In the genomic region with DNA sequence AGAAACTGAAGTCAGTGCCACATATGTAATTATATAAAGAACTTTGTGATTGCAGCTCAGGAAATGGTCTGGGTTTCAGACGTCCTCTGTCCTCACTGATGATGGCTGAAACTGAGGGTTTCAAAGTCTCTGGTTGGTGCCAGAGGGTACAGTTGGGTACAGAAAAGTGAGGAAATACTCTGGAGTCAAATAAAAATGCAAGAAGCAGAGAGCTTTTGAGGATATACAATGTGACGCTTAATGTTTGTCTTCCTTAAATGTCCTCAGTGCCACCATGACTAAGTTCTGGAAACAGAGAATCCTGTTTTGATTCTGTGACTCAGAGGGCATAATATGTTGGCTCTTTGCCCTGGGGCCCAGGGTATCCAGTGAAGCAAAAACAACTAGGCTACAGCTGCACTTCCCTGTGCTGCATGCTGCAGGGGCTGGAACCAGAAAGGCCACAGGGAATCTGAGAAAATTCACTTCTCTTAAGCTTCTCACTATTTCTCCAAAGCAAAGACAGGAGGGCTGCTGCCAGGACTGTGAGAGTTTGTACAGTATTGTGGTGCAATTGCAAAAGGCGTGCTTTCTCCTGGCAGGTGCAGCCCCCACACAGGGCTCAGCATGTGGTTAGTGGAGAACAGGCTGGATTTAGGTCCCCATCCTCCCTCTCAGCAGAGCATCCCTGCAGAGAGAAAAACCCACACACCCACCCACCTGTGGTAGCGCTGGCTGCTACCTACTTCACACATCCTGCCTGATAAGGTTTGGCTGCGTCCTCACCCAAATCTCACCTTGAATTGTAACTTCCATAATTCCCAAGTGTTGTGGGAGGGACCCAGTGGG, we compare ENCODE assay signal across 8 cellular contexts.
DNase-seq lines count a peak whose midpoint lies in the region; ATAC-seq and TF ChIP-seq lines count a peak whose summit lies in the region.

No MANE protein-coding gene starts in this region.

- TF ChIP-seq EP300 in upper lobe of left lung (IDR thresholded peaks at IDR 0.05): no peak

- H3K36me3 Mint-ChIP-seq in activated T-helper 1 cell treated with anti-CD3 and anti-CD28 coated beads, Interleukin-12 subunit alpha, Interleukin-12 subunit beta, Interleukin-2, Interleukin-4 antibody, amounts not matched to agents 30 ng/mL and 10 ng/mL and 1 ng/mL, durations not matched to agents 14 hours and 24 hours and 36 hours (ENCODE audit: low read depth): peaks cover 3% of the 10 kb centered on the region

- DNase-seq in AG04449 (ENCODE audit: low read depth, low spot score): peak; percentile 63
- DNase-seq in activated T-helper 1 cell treated with anti-CD3 and anti-CD28 coated beads, Interleukin-12 subunit alpha, Interleukin-12 subunit beta, Interleukin-2, Interleukin-4 antibody, amounts not matched to agents 30 ng/mL and 10 ng/mL and 1 ng/mL, durations not matched to agents 14 hours and 24 hours and 36 hours (ENCODE audit: low spot score): no peak
- DNase-seq in kidney epithelial cell (ENCODE audit: low read depth): peak; percentile 91
- peak in 1 of 2 donors; percentile 54 for DNase-seq in upper lobe of left lung
- DNase-seq in D341Med (ENCODE audit: low spot score): no peak
- DNase-seq in activated gamma-delta T cell treated with Interleukin-2 at 50 U/mL for 16 hours: no peak

- no peaks in the 10 kb centered on the region for H3K27me3 ChIP-seq in kidney epithelial cell (ENCODE audit: control insufficient read depth, insufficient read depth, low read length)
- H3K27me3 ChIP-seq in upper lobe of left lung: no peaks in the 10 kb centered on the region

- WGBS in upper lobe of left lung, 2 donors: 56 to 63% methylated on average over 4 to 5 of the region's 5 CpGs

- H3K4me3 ChIP-seq in AG04449 (ENCODE audit: low read depth, low read length) (no peak overlapping the region), HEK293 (ENCODE audit: low read depth, low read length) (no peak overlapping the region), kidney epithelial cell (ENCODE audit: low read depth, low read length) (no peak overlapping the region), upper lobe of left lung (no peak overlapping the region)

- H3K27ac ChIP-seq in HEK293 (ENCODE audit: extremely low read depth, low read depth, low read length) (peak overlapping the region; percentile 39), upper lobe of left lung (peak overlapping the region in 3 of 4 donors; percentile 2 to 61 (median 37))

- no peak for TF ChIP-seq CTCF in AG04449 (IDR thresholded peaks at IDR 0.05; ENCODE audit: insufficient read depth, low read length, missing control alignments)
- TF ChIP-seq CTCF in HEK293 (tag by site-specific recombination; IDR thresholded peaks at IDR 0.05): no peak
- TF ChIP-seq CTCF in kidney epithelial cell (IDR thresholded peaks at IDR 0.05; ENCODE audit: insufficient read depth, low read length, poor library complexity, severe bottlenecking): no peak
- TF ChIP-seq CTCF in upper lobe of left lung (IDR thresholded peaks at IDR 0.05): no peak

- H3K4me1 Mint-ChIP-seq in activated T-helper 1 cell treated with anti-CD3 and anti-CD28 coated beads, Interleukin-12 subunit alpha, Interleukin-12 subunit beta, Interleukin-2, Interleukin-4 antibody, amounts not matched to agents 30 ng/mL and 10 ng/mL and 1 ng/mL, durations not matched to agents 14 hours and 24 hours and 36 hours (ENCODE audit: low read depth): peaks cover 18% of the 10 kb centered on the region

- peaks cover 13% of the 10 kb centered on the region for H3K4me1 ChIP-seq in HEK293 (ENCODE audit: control insufficient read depth, insufficient read depth, low read length)
- peaks cover 7 to 21% (median 14%) of the 10 kb centered on the region in 4 donors for H3K4me1 ChIP-seq in upper lobe of left lung

- CTCF ChIA-PET in AG04449 (lab: Yijun Ruan, JAX) (interaction anchor here (0.7 to 1.3 kb wide), 3 partner anchors 10 to 198 kb away, joined by 3 to 6 read pairs (median 4); no protein-coding TSS in a partner anchor), HEK293 (lab: Yijun Ruan, JAX) (interaction anchor here (0.6 to 0.8 kb wide), 2 partner anchors 17 to 54 kb away, joined by 3 to 5 read pairs; no protein-coding TSS in a partner anchor)

- intact Hi-C loops in activated T-helper 1 cell treated with anti-CD3 and anti-CD28 coated beads, Interleukin-12 subunit alpha, Interleukin-12 subunit beta, Interleukin-2, Interleukin-4 antibody, amounts not matched to agents 30 ng/mL and 10 ng/mL and 1 ng/mL, durations not matched to agents 14 hours and 24 hours and 36 hours (cut with micrococcal nuclease): no loop called here

- ATAC-seq in upper lobe of left lung (ENCODE audit: low FRiP score in 2 of 2) (peak in 1 of 2 donors; percentile 56), HG03175 (IDR thresholded peaks at IDR 0.05; ENCODE audit: unreplicated experiment) (no peak)

- H3K9me3 ChIP-seq in HEK293 (ENCODE audit: control insufficient read depth, insufficient read depth, low read depth, low read length): no peaks in the 10 kb centered on the region
- H3K9me3 ChIP-seq in upper lobe of left lung: no peaks in the 10 kb centered on the region

- H3K27ac Mint-ChIP-seq in activated T-helper 1 cell treated with anti-CD3 and anti-CD28 coated beads, Interleukin-12 subunit alpha, Interleukin-12 subunit beta, Interleukin-2, Interleukin-4 antibody, amounts not matched to agents 30 ng/mL and 10 ng/mL and 1 ng/mL, durations not matched to agents 14 hours and 24 hours and 36 hours: peak overlapping the region; percentile 8

- H3K4me3 Mint-ChIP-seq in activated T-helper 1 cell treated with anti-CD3 and anti-CD28 coated beads, Interleukin-12 subunit alpha, Interleukin-12 subunit beta, Interleukin-2, Interleukin-4 antibody, amounts not matched to agents 30 ng/mL and 10 ng/mL and 1 ng/mL, durations not matched to agents 14 hours and 24 hours and 36 hours: no peak overlapping the region

- H3K36me3 ChIP-seq in HEK293 (ENCODE audit: control insufficient read depth in 2 of 2, insufficient read depth in 1 of 2, low read length in 2 of 2) (no peaks in the 10 kb centered on the region), kidney epithelial cell (ENCODE audit: control insufficient read depth, insufficient read depth, low read length) (no peaks in the 10 kb centered on the region), upper lobe of left lung (no peaks in the 10 kb centered on the region)

- no peak for TF ChIP-seq POLR2A in upper lobe of left lung (IDR thresholded peaks at IDR 0.05)

- peaks cover 6% of the 10 kb centered on the region for H3K9me3 Mint-ChIP-seq in activated T-helper 1 cell treated with anti-CD3 and anti-CD28 coated beads, Interleukin-12 subunit alpha, Interleukin-12 subunit beta, Interleukin-2, Interleukin-4 antibody, amounts not matched to agents 30 ng/mL and 10 ng/mL and 1 ng/mL, durations not matched to agents 14 hours and 24 hours and 36 hours

- POLR2A ChIA-PET in AG04449 (lab: Yijun Ruan, JAX) (no interaction called here), HEK293 (lab: Yijun Ruan, JAX) (no interaction called here)

- H3K27me3 Mint-ChIP-seq in activated T-helper 1 cell treated with anti-CD3 and anti-CD28 coated beads, Interleukin-12 subunit alpha, Interleukin-12 subunit beta, Interleukin-2, Interleukin-4 antibody, amounts not matched to agents 30 ng/mL and 10 ng/mL and 1 ng/mL, durations not matched to agents 14 hours and 24 hours and 36 hours (ENCODE audit: insufficient read depth): peaks cover 8% of the 10 kb centered on the region

TF ChIP-seq in HEK293, 187 proteins besides CTCF, POLR2A, EP300 and RAD21 (continues in another document):
- TF ChIP-seq ZNF626 (tag by site-specific recombination; IDR thresholded peaks at IDR 0.05) (no peak), ZNF274 (IDR thresholded peaks at IDR 0.05; ENCODE audit: low read length) (no peak), ZNF274 (tag by site-specific recombination; IDR thresholded peaks at IDR 0.05; ENCODE audit: borderline replicate concordance) (no peak), ZNF140 (tag by site-specific recombination; IDR thresholded peaks at IDR 0.05) (no peak), ZNF324 (tag by site-specific recombination; IDR thresholded peaks at IDR 0.05) (0 out of 2 replicates have a peak, but pooled peaks have one; percentile 17), ZNF184 (tag by site-specific recombination; IDR thresholded peaks at IDR 0.05) (peak; percentile 69; the same call in 1 of the 2 replicates), ZFP37 (tag by site-specific recombination; IDR thresholded peaks at IDR 0.05) (no peak), ZNF629 (tag by site-specific recombination; IDR thresholded peaks at IDR 0.05) (peak; percentile 57), ZNF132 (tag by site-specific recombination; IDR thresholded peaks at IDR 0.05; ENCODE audit: borderline replicate concordance) (no peak), ZNF121 (tag by site-specific recombination; IDR thresholded peaks at IDR 0.05) (no peak), EGR2 (tag by site-specific recombination; IDR thresholded peaks at IDR 0.05; ENCODE audit: low read depth) (peak; percentile 95), ZNF10 (tag by site-specific recombination; IDR thresholded peaks at IDR 0.05) (no peak), IKZF3 (tag by site-specific recombination; IDR thresholded peaks at IDR 0.05) (0 out of 2 replicates have a peak, but pooled peaks have one; percentile 20), OSR2 (tag by site-specific recombination; IDR thresholded peaks at IDR 0.05) (no peak), ZNF701 (tag by site-specific recombination; IDR thresholded peaks at IDR 0.05) (no peak), HOXC10 (CRISPR knock-in tag; IDR thresholded peaks at IDR 0.05) (no peak), ZNF311 (tag by site-specific recombination; IDR thresholded peaks at IDR 0.05; ENCODE audit: borderline replicate concordance) (no peak)
- TF ChIP-seq, protein P1, sequence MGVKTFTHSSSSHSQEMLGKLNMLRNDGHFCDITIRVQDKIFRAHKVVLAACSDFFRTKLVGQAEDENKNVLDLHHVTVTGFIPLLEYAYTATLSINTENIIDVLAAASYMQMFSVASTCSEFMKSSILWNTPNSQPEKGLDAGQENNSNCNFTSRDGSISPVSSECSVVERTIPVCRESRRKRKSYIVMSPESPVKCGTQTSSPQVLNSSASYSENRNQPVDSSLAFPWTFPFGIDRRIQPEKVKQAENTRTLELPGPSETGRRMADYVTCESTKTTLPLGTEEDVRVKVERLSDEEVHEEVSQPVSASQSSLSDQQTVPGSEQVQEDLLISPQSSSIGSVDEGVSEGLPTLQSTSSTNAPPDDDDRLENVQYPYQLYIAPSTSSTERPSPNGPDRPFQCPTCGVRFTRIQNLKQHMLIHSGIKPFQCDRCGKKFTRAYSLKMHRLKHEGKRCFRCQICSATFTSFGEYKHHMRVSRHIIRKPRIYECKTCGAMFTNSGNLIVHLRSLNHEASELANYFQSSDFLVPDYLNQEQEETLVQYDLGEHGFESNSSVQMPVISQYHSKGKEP (tag by site-specific recombination; IDR thresholded peaks at IDR 0.05): no peak

Comparison
In these comparisons a context has a peak if more than half of its experiments do, and no peak if none do; other contexts are left out.
1. DNase-seq: peak in AG04449 (single experiment) and kidney epithelial cell (single experiment); none in activated T-helper 1 cell treated with anti-CD3 and anti-CD28 coated beads, Interleukin-12 subunit alpha, Interleukin-12 subunit beta, Interleukin-2, Interleukin-4 antibody, amounts not matched to agents 30 ng/mL and 10 ng/mL and 1 ng/mL, durations not matched to agents 14 hours and 24 hours and 36 hours (single experiment), D341Med (single experiment) and activated gamma-delta T cell treated with Interleukin-2 at 50 U/mL for 16 hours (single experiment).